Comparison of ENCODE assay signal across 26 cellular contexts in the genomic region with DNA sequence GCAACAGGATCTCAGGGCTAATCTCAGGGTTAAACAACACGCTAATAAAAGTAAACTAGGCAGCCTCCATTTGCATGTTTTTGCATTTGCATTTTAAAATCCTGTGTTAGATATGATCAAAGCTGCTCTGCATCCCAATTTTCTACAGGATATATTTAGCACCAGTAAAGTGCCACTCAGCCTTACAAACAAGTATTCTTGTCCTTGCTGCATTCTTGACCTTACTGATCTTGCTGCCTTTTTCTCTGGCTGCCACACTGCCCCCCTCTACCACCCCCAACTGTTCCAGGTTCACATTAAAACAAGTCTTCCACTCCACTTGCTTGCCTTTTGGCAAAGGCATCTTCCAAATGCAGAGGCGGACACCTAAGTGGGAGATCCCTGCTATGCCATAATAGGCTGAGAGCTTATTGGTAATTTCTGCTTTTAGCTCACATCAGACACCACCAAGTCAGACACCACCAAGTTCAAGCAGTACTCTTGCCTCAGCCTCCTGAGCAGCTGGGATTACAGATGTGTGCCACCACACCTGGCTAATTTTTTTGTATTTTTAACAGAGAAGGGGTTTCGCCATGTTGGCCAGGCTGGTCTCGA. TPM values are rescaled to one million over a fixed set of nuclear protein-coding genes. Genes with fewer than 3 reads are reported as not detected.
DNase-seq lines count a peak whose midpoint lies in the region; ATAC-seq and TF ChIP-seq lines count a peak whose summit lies in the region.
"Had no signal": no experiment of that assay in that cellular context is flagged by ENCODE, and none has a peak within 500 bp of the region (broad histone marks: within the 10 kb centered on the region; RNA-seq: fewer than 3 reads in every experiment).

No MANE protein-coding gene starts in this region.

- ATAC-seq in Right ventricle myocardium superior (ENCODE audit: poor library complexity) (peak; percentile 74), T-cell (replicated peaks in 1 of 4) (no peak), heart left ventricle (peak; percentile 18 to 51 (median 40)), GM19397 (IDR thresholded peaks at IDR 0.05; ENCODE audit: unreplicated experiment) (no peak)
- no peak for ATAC-seq in stimulated activated effector memory CD8-positive, alpha-beta T cell treated with anti-CD3 and anti-CD28 coated beads, Interleukin-12 subunit alpha, Interleukin-12 subunit beta, amount 100 ng/mL, for 72 hours
- no peak for ATAC-seq in activated CD8-positive, alpha-beta memory T cell treated with anti-CD3 and anti-CD28 coated beads, Interleukin-2, amount 10 ng/mL, durations not matched to agents 7 days and 5 days
- ATAC-seq: HCT116; lower lobe of right lung; stimulated activated naive B cell treated with anti-CD40 and anti-IgM and Interleukin-4, amounts not matched to agents 10 μg/mL and 1 μg/mL and 100 μg/mL, for 72 hours had no signal

- POLR2A ChIA-PET in T-cell (lab: Charles Lee), result interaction anchor here (0.6 to 1.6 kb wide), 3 partner anchors 39 to 123 kb away, joined by 4 to 7 read pairs (median 6); no protein-coding TSS in a partner anchor

- H3K4me1 ChIP-seq in right atrium auricular region, result peaks cover 0 to 42% of the 10 kb centered on the region in 2 donors
- H3K4me1 ChIP-seq in heart left ventricle, result peaks cover 0 to 55% (median 23%) of the 10 kb centered on the region in 12 donors
- H3K4me1 ChIP-seq: breast epithelium, lower lobe of right lung, prostate gland had no signal

- H3K36me3 Mint-ChIP-seq in T-cell, result peaks cover 13% of the 10 kb centered on the region
- H3K36me3 Mint-ChIP-seq in stimulated activated effector memory CD8-positive, alpha-beta T cell treated with anti-CD3 and anti-CD28 coated beads, Interleukin-12 subunit alpha, Interleukin-12 subunit beta, amount 100 ng/mL, for 72 hours, result peaks cover 27% of the 10 kb centered on the region
- H3K36me3 Mint-ChIP-seq in activated CD8-positive, alpha-beta memory T cell treated with anti-CD3 and anti-CD28 coated beads, Interleukin-2, amount 10 ng/mL, durations not matched to agents 7 days and 5 days, result peaks cover 37% of the 10 kb centered on the region
- H3K36me3 Mint-ChIP-seq: stimulated activated naive B cell treated with anti-CD40 and anti-IgM and Interleukin-4, amounts not matched to agents 10 μg/mL and 1 μg/mL and 100 μg/mL, for 72 hours had no signal

- H3K36me3 ChIP-seq in right atrium auricular region (no peaks in the 10 kb centered on the region), heart left ventricle (no peaks in the 10 kb centered on the region)
- H3K36me3 ChIP-seq: breast epithelium, lower lobe of right lung, neutrophil, prostate gland, thoracic aorta had no signal

- H3K4me1 Mint-ChIP-seq in T-cell, result peaks cover 88 to 98% (median 93%) of the 10 kb centered on the region in 3 donors
- peaks cover 85% of the 10 kb centered on the region for H3K4me1 Mint-ChIP-seq in stimulated activated effector memory CD8-positive, alpha-beta T cell treated with anti-CD3 and anti-CD28 coated beads, Interleukin-12 subunit alpha, Interleukin-12 subunit beta, amount 100 ng/mL, for 72 hours
- peaks cover 73% of the 10 kb centered on the region for H3K4me1 Mint-ChIP-seq in activated CD8-positive, alpha-beta memory T cell treated with anti-CD3 and anti-CD28 coated beads, Interleukin-2, amount 10 ng/mL, durations not matched to agents 7 days and 5 days

- no peaks in the 10 kb centered on the region for H3K9me3 ChIP-seq in right atrium auricular region
- H3K9me3 ChIP-seq in heart left ventricle, result no peaks in the 10 kb centered on the region
- H3K9me3 ChIP-seq: breast epithelium, lower lobe of right lung, neutrophil, prostate gland, thoracic aorta had no signal

- no peak overlapping the region for H3K4me3 ChIP-seq in right atrium auricular region
- H3K4me3 ChIP-seq in heart left ventricle, result no peak overlapping the region
- H3K4me3 ChIP-seq: breast epithelium, lower lobe of right lung, prostate gland, SK-N-MC, skin epidermis, thoracic aorta had no signal

- H3K27ac ChIP-seq in right atrium auricular region, result peak overlapping the region in 1 of 2 donors; percentile 57
- H3K27ac ChIP-seq in heart left ventricle, result peak overlapping the region in 9 of 12 donors; percentile 20 to 64 (median 54)
- H3K27ac ChIP-seq: breast epithelium, lower lobe of right lung, neutrophil, prostate gland, SK-N-MC, skin epidermis, thoracic aorta had no signal

- WGBS in heart left ventricle, 4 donors, result 60 to 80% (median 75%) methylated on average over 4 of the region's 4 CpGs

- CTCF ChIA-PET in T-cell (lab: Charles Lee), result interaction anchor here (0.6 to 2.7 kb wide), 8 partner anchors 34 to 1797 kb away, joined by 3 to 15 read pairs (median 4); a partner anchor contains a TSS
- CTCF ChIA-PET in activated CD8-positive, alpha-beta memory T cell treated with anti-CD3 and anti-CD28 coated beads, Interleukin-2, amount 10 ng/mL, durations not matched to agents 7 days and 5 days (lab: Charles Lee), result interaction anchor here (1.0 to 2.1 kb wide), 3 partner anchors 24 to 36 kb away, joined by 3 to 9 read pairs (median 4); no protein-coding TSS in a partner anchor

- H3K9me3 Mint-ChIP-seq in T-cell, result peaks cover 0 to 5% (median 0%) of the 10 kb centered on the region in 3 donors
- H3K9me3 Mint-ChIP-seq in stimulated activated effector memory CD8-positive, alpha-beta T cell treated with anti-CD3 and anti-CD28 coated beads, Interleukin-12 subunit alpha, Interleukin-12 subunit beta, amount 100 ng/mL, for 72 hours, result peaks cover 2% of the 10 kb centered on the region
- H3K9me3 Mint-ChIP-seq in activated CD8-positive, alpha-beta memory T cell treated with anti-CD3 and anti-CD28 coated beads, Interleukin-2, amount 10 ng/mL, durations not matched to agents 7 days and 5 days (ENCODE audit: low read depth), result no peaks in the 10 kb centered on the region
- H3K9me3 Mint-ChIP-seq: activated B cell treated with CpG ODN at 0.5 μM for 24 hours; stimulated activated naive B cell treated with anti-CD40 and anti-IgM and Interleukin-4, amounts not matched to agents 10 μg/mL and 1 μg/mL and 100 μg/mL, for 72 hours had no signal

- H3K27ac Mint-ChIP-seq in T-cell, result peak overlapping the region; percentile 82 to 83
- H3K27ac Mint-ChIP-seq in stimulated activated effector memory CD8-positive, alpha-beta T cell treated with anti-CD3 and anti-CD28 coated beads, Interleukin-12 subunit alpha, Interleukin-12 subunit beta, amount 100 ng/mL, for 72 hours, result peak overlapping the region; percentile 86
- H3K27ac Mint-ChIP-seq in activated CD8-positive, alpha-beta memory T cell treated with anti-CD3 and anti-CD28 coated beads, Interleukin-2, amount 10 ng/mL, durations not matched to agents 7 days and 5 days, result no peak overlapping the region
- H3K27ac Mint-ChIP-seq: activated B cell treated with CpG ODN at 0.5 μM for 24 hours; IgD-negative memory B cell; stimulated activated naive B cell treated with anti-CD40 and anti-IgM and Interleukin-4, amounts not matched to agents 10 μg/mL and 1 μg/mL and 100 μg/mL, for 72 hours had no signal

- TF ChIP-seq POLR2A in heart left ventricle (IDR thresholded peaks at IDR 0.05), result no peak

- intact Hi-C loops in Right ventricle myocardium superior (cut with DNase I), result no loop called here
- intact Hi-C loops in heart left ventricle (cut with DNase I), result loop anchor here in 8 of 10 donors (5.0 to 10.0 kb wide), 6 partner anchors 33 to 175 kb away; a partner anchor contains a TSS

- H3K27me3 Mint-ChIP-seq in T-cell, result no peaks in the 10 kb centered on the region
- H3K27me3 Mint-ChIP-seq in activated CD8-positive, alpha-beta memory T cell treated with anti-CD3 and anti-CD28 coated beads, Interleukin-2, amount 10 ng/mL, durations not matched to agents 7 days and 5 days, result no peaks in the 10 kb centered on the region
- H3K27me3 Mint-ChIP-seq: activated B cell treated with CpG ODN at 0.5 μM for 24 hours, IgD-negative memory B cell had no signal

- TF ChIP-seq CTCF in right atrium auricular region (IDR thresholded peaks at IDR 0.05) (no peak), heart left ventricle (IDR thresholded peaks at IDR 0.05) (no peak)

- H3K27me3 ChIP-seq in right atrium auricular region (no peaks in the 10 kb centered on the region), heart left ventricle (no peaks in the 10 kb centered on the region)
- H3K27me3 ChIP-seq: breast epithelium, neutrophil had no signal

- DNase-seq in Right ventricle myocardium superior (no peak), right atrium auricular region (ENCODE audit: low spot score) (no peak), T-cell (no peak), heart left ventricle (no peak), iPS-NIHi11 (ENCODE audit: low spot score) (no peak)
- DNase-seq in stimulated activated effector memory CD8-positive, alpha-beta T cell treated with anti-CD3 and anti-CD28 coated beads, Interleukin-12 subunit alpha, Interleukin-12 subunit beta, amount 100 ng/mL, for 72 hours (ENCODE audit: low spot score in 2 of 2), result no peak
- no peak for DNase-seq in activated CD8-positive, alpha-beta memory T cell treated with anti-CD3 and anti-CD28 coated beads, Interleukin-2, amount 10 ng/mL, durations not matched to agents 7 days and 5 days
- DNase-seq: activated B cell treated with CpG ODN at 0.5 μM for 24 hours; amniotic stem cell; DMS153; lower lobe of right lung; NCI-H1417; NCI-H524 treated with DMSO at 0.1 percent for 48 hours; stimulated activated CD4-positive, alpha-beta T cell treated with anti-CD3 and anti-CD28 coated beads, Interleukin-1b, Interleukin-23, amount 100 ng/mL, for 48 hours; stimulated activated naive B cell treated with anti-CD40 and anti-IgM and Interleukin-4, amounts not matched to agents 10 μg/mL and 1 μg/mL and 100 μg/mL, for 72 hours had no signal

- H3K4me3 Mint-ChIP-seq in T-cell, result no peak overlapping the region
- no peak overlapping the region for H3K4me3 Mint-ChIP-seq in stimulated activated effector memory CD8-positive, alpha-beta T cell treated with anti-CD3 and anti-CD28 coated beads, Interleukin-12 subunit alpha, Interleukin-12 subunit beta, amount 100 ng/mL, for 72 hours
- H3K4me3 Mint-ChIP-seq in activated CD8-positive, alpha-beta memory T cell treated with anti-CD3 and anti-CD28 coated beads, Interleukin-2, amount 10 ng/mL, durations not matched to agents 7 days and 5 days, result no peak overlapping the region
- H3K4me3 Mint-ChIP-seq: activated B cell treated with CpG ODN at 0.5 μM for 24 hours; CD14-positive monocyte; IgD-negative memory B cell; stimulated activated naive B cell treated with anti-CD40 and anti-IgM and Interleukin-4, amounts not matched to agents 10 μg/mL and 1 μg/mL and 100 μg/mL, for 72 hours had no signal

RNA-seq across cellular contexts. Expression of a gene that starts 48.1 kb away (rescaled TPM):
- total RNA-seq in Right ventricle myocardium superior (6.2 TPM), right atrium auricular region (1 to 10 TPM; 5.2 to 7.8 TPM), T-cell (10 to 100 TPM; 17.4 to 56.1 (median 23.0) TPM), heart left ventricle (10 to 100 TPM in 7 of 9 donors, 1 to 10 TPM in 2; 6.3 to 16.5 (median 13.8) TPM)
- polyA plus RNA-seq in heart left ventricle, result 1 to 10 TPM; 2.4 to 4.4 TPM
- total RNA-seq in activated CD8-positive, alpha-beta memory T cell treated with anti-CD3 and anti-CD28 coated beads, Interleukin-2, amount 10 ng/mL, durations not matched to agents 7 days and 5 days, result 10 to 100 TPM; 66.9 to 67.5 TPM
- total RNA-seq: RPMI7951 had no signal

Comparison
In these comparisons a context has a peak if more than half of its experiments do, and no peak if none do; other contexts are left out.
1. ATAC-seq: peak in Right ventricle myocardium superior (single experiment) and heart left ventricle (4 of 4); none in T-cell (0 of 4), stimulated activated effector memory CD8-positive, alpha-beta T cell treated with anti-CD3 and anti-CD28 coated beads, Interleukin-12 subunit alpha, Interleukin-12 subunit beta, amount 100 ng/mL, for 72 hours (single experiment), GM19397 (single experiment) and activated CD8-positive, alpha-beta memory T cell treated with anti-CD3 and anti-CD28 coated beads, Interleukin-2, amount 10 ng/mL, durations not matched to agents 7 days and 5 days (single experiment).